20 cellular contexts compared by ENCODE assay signal in the genomic region with DNA sequence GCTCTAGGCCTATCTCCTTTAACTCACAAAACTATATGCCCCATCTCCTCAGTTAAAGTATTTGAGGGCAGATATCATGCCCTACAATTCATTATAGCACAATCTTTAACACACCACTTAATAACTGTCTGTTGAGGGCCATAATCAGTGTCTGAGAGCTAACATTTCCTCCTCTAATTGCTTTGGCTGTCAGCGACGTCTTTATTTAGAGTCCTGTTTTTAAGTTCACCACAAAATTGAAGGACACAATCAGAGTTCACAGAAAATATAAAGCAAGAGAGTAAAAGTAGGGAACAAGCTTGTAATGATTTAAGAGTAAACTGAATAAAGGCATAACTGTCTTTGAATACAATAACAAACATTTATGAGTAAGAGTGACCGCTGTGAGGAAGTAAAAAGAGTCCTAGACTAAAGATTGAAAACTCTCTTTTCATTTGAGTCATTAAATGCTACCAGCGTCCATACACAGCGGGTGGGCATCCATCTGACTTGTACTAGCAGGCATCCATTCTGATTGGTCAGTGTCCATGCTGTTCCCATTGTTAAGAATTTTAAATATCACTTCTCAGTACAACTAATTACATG. TPM values are rescaled to one million over a fixed set of nuclear protein-coding genes. Genes with fewer than 3 reads are reported as not detected.
"Had no signal": no experiment of that assay in that cellular context is flagged by ENCODE, and none has a peak within 500 bp of the region (broad histone marks: within the 10 kb centered on the region; RNA-seq: fewer than 3 reads in every experiment).

No MANE protein-coding gene starts in this region.

- H3K4me3 ChIP-seq: heart left ventricle, psoas muscle, stomach, thoracic aorta, transverse colon had no signal

- H3K27me3 ChIP-seq: foreskin keratinocyte, heart left ventricle, stomach, transverse colon had no signal

- ATAC-seq: foreskin keratinocyte; heart left ventricle; psoas muscle; sciatic nerve; stimulated activated naive B cell treated with anti-CD40 and anti-IgM and Interleukin-4, amounts not matched to agents 10 μg/mL and 1 μg/mL and 100 μg/mL, for 72 hours had no signal

- DNase-seq: foreskin keratinocyte; heart left ventricle; hypothalamus; kidney glomerular epithelial cell; mesendoderm; naive B cell; psoas muscle; stimulated activated CD4-positive, alpha-beta T cell treated with anti-CD3 and anti-CD28 coated beads, Interleukin-2, amount 100 ng/mL, for 24 hours; stimulated activated CD4-positive, alpha-beta T cell treated with anti-CD3 and anti-CD28 coated beads, Interleukin-4, amount 100 ng/mL, for 4 hours; stimulated activated naive B cell treated with anti-CD40 and anti-IgM and Interleukin-4, amounts not matched to agents 10 μg/mL and 1 μg/mL and 100 μg/mL, for 72 hours; stomach; substantia nigra; transverse colon had no signal

- H3K4me3 Mint-ChIP-seq: dendritic cell treated with granulocyte-macrophage colony-stimulating factor and Interleukin-4, amounts not matched to agents 40 ng/mL and 50 ng/mL, for 4 days; naive B cell; nephron; stimulated activated naive B cell treated with anti-CD40 and anti-IgM and Interleukin-4, amounts not matched to agents 10 μg/mL and 1 μg/mL and 100 μg/mL, for 72 hours had no signal

- H3K27ac Mint-ChIP-seq: dendritic cell treated with granulocyte-macrophage colony-stimulating factor and Interleukin-4, amounts not matched to agents 40 ng/mL and 50 ng/mL, for 4 days; stimulated activated naive B cell treated with anti-CD40 and anti-IgM and Interleukin-4, amounts not matched to agents 10 μg/mL and 1 μg/mL and 100 μg/mL, for 72 hours had no signal

- FAIRE-seq: endothelial cell of umbilical vein, islet of Langerhans had no signal

- H3K4me1 ChIP-seq: foreskin keratinocyte, psoas muscle, transverse colon had no signal

- H3K27ac ChIP-seq: foreskin keratinocyte, heart left ventricle, psoas muscle, stomach, thoracic aorta, transverse colon had no signal

- H3K9me3 Mint-ChIP-seq: dendritic cell treated with granulocyte-macrophage colony-stimulating factor and Interleukin-4, amounts not matched to agents 40 ng/mL and 50 ng/mL, for 4 days; naive B cell; nephron; stimulated activated naive B cell treated with anti-CD40 and anti-IgM and Interleukin-4, amounts not matched to agents 10 μg/mL and 1 μg/mL and 100 μg/mL, for 72 hours had no signal

- H3K36me3 ChIP-seq: stomach, thoracic aorta, transverse colon had no signal

- H3K27me3 Mint-ChIP-seq: dendritic cell treated with granulocyte-macrophage colony-stimulating factor and Interleukin-4, amounts not matched to agents 40 ng/mL and 50 ng/mL, for 4 days; naive B cell; stimulated activated naive B cell treated with anti-CD40 and anti-IgM and Interleukin-4, amounts not matched to agents 10 μg/mL and 1 μg/mL and 100 μg/mL, for 72 hours had no signal

- H3K9me3 ChIP-seq: heart left ventricle, psoas muscle, stomach, thoracic aorta, transverse colon had no signal

RNA-seq across cellular contexts. Expression of a gene that starts 38.3 kb away (rescaled TPM):
- total RNA-seq: foreskin keratinocyte, lung microvascular endothelial cell had no signal
